Comparison of ENCODE assay signal across 8 cellular contexts in genomic region chr1:28552482-28553228, GRCh38. TPM values are rescaled to one million over a fixed set of nuclear protein-coding genes. Genes with fewer than 3 reads are reported as not detected.
DNase-seq lines count a peak whose midpoint lies in the region; ATAC-seq, FAIRE-seq and TF ChIP-seq lines count a peak whose summit lies in the region.

Gene TRNAU1AP (plus strand): TSS chr1:28553085. CDS start chr1:28553111, 26 bp downstream.

- intact Hi-C loops in activated CD4-positive, alpha-beta T cell treated with anti-CD3 and anti-CD28 coated beads for 36 hours (cut with DNase I, micrococcal nuclease): loop anchor here (1.0 to 10.0 kb wide), 14 partner anchors 29 to 1858 kb away; partner anchors contain the start of genes ARID1A (in 1 of the 2), RNU11 (in 1 of the 2), SESN2 (in 1 of the 2) and SRSF4 (in 1 of the 2)

- POLR2A ChIA-PET in activated CD4-positive, alpha-beta T cell treated with anti-CD3 and anti-CD28 coated beads for 36 hours (lab: Charles Lee): interaction anchor here (0.6 to 4.5 kb wide), 7 partner anchors 13 to 184 kb away, joined by 3 to 75 read pairs (median 5); partner anchors contain the start of genes RCC1, RNU11 and YTHDF2

- peaks cover 24% of the 10 kb centered on the region for H3K4me1 Mint-ChIP-seq in activated CD4-positive, alpha-beta T cell treated with anti-CD3 and anti-CD28 coated beads for 36 hours

- H3K4me1 ChIP-seq in BE2C: no peaks in the 10 kb centered on the region

- H3K36me3 Mint-ChIP-seq in activated CD4-positive, alpha-beta T cell treated with anti-CD3 and anti-CD28 coated beads for 36 hours (ENCODE audit: low read depth): peaks cover 20% of the 10 kb centered on the region

- DNase-seq in BE2C: peak; percentile 92
- DNase-seq in GM19239 (ENCODE audit: insufficient read length, low spot score): peak; percentile 86
- peak; percentile 85 to 94 for DNase-seq in NCI-H524 (lab: John Stamatoyannopoulos, UW)
- DNase-seq in activated CD4-positive, alpha-beta T cell treated with anti-CD3 and anti-CD28 coated beads for 36 hours: peak; percentile 99
- DNase-seq in choroid plexus epithelial cell (ENCODE audit: low read depth): peak; percentile 98
- peak; percentile 68 for DNase-seq in kidney epithelial cell (ENCODE audit: low read depth)
- peak; percentile 99 for DNase-seq in stimulated activated CD4-positive, alpha-beta T cell treated with anti-CD3 and anti-CD28 coated beads, Interleukin-15, amount 100 ng/mL, for 24 hours

- H3K9me3 ChIP-seq in BE2C: no peaks in the 10 kb centered on the region

- H3K9me3 Mint-ChIP-seq in activated CD4-positive, alpha-beta T cell treated with anti-CD3 and anti-CD28 coated beads for 36 hours (ENCODE audit: low read depth): no peaks in the 10 kb centered on the region

- H3K4me3 ChIP-seq in BE2C (ENCODE audit: low read depth, low read length): peak within 1 kb of the TSS; percentile 87
- peak within 1 kb of the TSS; percentile 91 for H3K4me3 ChIP-seq in choroid plexus epithelial cell (ENCODE audit: low read depth, low read length)
- H3K4me3 ChIP-seq in kidney epithelial cell (ENCODE audit: low read depth, low read length): peak within 1 kb of the TSS; percentile 97

- peak within 1 kb of the TSS; percentile 92 for H3K4me3 Mint-ChIP-seq in activated CD4-positive, alpha-beta T cell treated with anti-CD3 and anti-CD28 coated beads for 36 hours

- H3K36me3 ChIP-seq in BE2C (no peaks in the 10 kb centered on the region), kidney epithelial cell (ENCODE audit: control insufficient read depth, insufficient read depth, low read length) (no peaks in the 10 kb centered on the region)

- H3K27me3 Mint-ChIP-seq in activated CD4-positive, alpha-beta T cell treated with anti-CD3 and anti-CD28 coated beads for 36 hours: no peaks in the 10 kb centered on the region

- H3K27me3 ChIP-seq in BE2C (no peaks in the 10 kb centered on the region), kidney epithelial cell (ENCODE audit: control insufficient read depth, insufficient read depth, low read length) (no peaks in the 10 kb centered on the region)

- H3K27ac Mint-ChIP-seq in activated CD4-positive, alpha-beta T cell treated with anti-CD3 and anti-CD28 coated beads for 36 hours: peak within 1 kb of the TSS; percentile 95

- CTCF ChIA-PET in activated CD4-positive, alpha-beta T cell treated with anti-CD3 and anti-CD28 coated beads for 36 hours (lab: Charles Lee): interaction anchor here (0.6 to 1.6 kb wide), 6 partner anchors 29 to 788 kb away, joined by 3 to 6 read pairs (median 4); no protein-coding TSS in a partner anchor

- ATAC-seq in HG03442 (IDR thresholded peaks at IDR 0.05; ENCODE audit: unreplicated experiment): peak; percentile 80
- peak; percentile 94 for ATAC-seq in activated CD4-positive, alpha-beta T cell treated with anti-CD3 and anti-CD28 coated beads for 36 hours

- TF ChIP-seq CTCF in BE2C (IDR thresholded peaks at IDR 0.05; ENCODE audit: low read depth, low read length) (0 out of 2 replicates have a peak, but pooled peaks have one; percentile 2), choroid plexus epithelial cell (conservative IDR thresholded peaks at IDR 0.05; ENCODE audit: low read depth, low read length) (peak; percentile 9), kidney epithelial cell (IDR thresholded peaks at IDR 0.05; ENCODE audit: insufficient read depth, low read length, poor library complexity, severe bottlenecking) (no peak)

- peak; percentile 92 for FAIRE-seq in GM19239 (lab: Jason Lieb, UNC)

RNA-seq across cellular contexts. Expression of gene TRNAU1AP, which starts in this region (rescaled TPM):
- polyA plus RNA-seq in BE2C (2012; ENCODE audit: insufficient read depth, insufficient read length, low read depth): 8.5 TPM
- total RNA-seq in activated CD4-positive, alpha-beta T cell treated with anti-CD3 and anti-CD28 coated beads for 36 hours: 10 to 100 TPM; 50.7 to 60.2 TPM
- total RNA-seq in kidney epithelial cell: 11.9 and 20.1 TPM in 2 replicates

Comparison
In these comparisons a context has a peak if more than half of its experiments do, and no peak if none do; other contexts are left out.
1. Peak in every context shown above with its lines: DNase-seq, ATAC-seq and H3K4me3 ChIP-seq.